In the genomic region with DNA sequence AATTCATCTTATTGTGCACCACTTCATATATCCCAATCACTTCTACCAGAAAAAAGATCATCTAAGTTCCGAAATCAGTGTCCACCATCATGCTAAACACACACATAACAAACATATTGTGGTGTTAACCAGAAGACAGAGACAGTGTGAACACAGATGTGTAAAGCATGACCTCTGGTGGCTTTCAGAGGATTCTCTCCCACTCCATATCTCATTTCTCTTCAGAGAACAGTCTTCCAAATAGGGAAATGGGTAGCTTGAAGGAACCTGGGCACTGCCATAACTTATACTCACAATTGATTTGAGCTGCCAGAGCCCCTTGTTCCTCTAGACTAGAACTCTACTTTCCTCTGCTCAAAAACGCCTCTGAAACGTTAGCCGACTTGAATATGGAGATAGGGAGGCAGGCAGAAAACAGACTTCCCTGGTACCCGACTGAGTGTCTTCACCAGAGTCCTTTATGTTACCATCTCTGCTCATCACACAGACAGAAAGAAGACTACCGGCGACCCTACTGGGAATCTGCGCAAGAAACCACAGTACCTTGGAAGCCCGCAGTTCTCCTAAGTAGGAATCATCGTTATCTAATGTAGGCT, we compare ENCODE assay signal across 8 cellular contexts. TPM values are rescaled to one million over a fixed set of nuclear protein-coding genes. Genes with fewer than 3 reads are reported as not detected.
DNase-seq lines count a peak whose midpoint lies in the region; ATAC-seq and TF ChIP-seq lines count a peak whose summit lies in the region.

No MANE protein-coding gene starts in this region.

- H3K4me1 Mint-ChIP-seq in CD4-positive, alpha-beta T cell (ENCODE audit: low read depth) = peaks cover 31% of the 10 kb centered on the region

- H3K27ac Mint-ChIP-seq in CD4-positive, alpha-beta T cell = peak overlapping the region; percentile 98

- intact Hi-C loops in CD4-positive, alpha-beta T cell (cut with DNase I, micrococcal nuclease) = loop anchor here (1.0 to 10.0 kb wide), 16 partner anchors 12 to 595 kb away; partner anchors contain the start of genes CLCC1 (in 2 of the 2), PRPF38B (in 2 of the 2), SARS1 (in 2 of the 2) and ATXN7L2 (in 1 of the 2)
- intact Hi-C loops in right lobe of liver (cut with DNase I) = no loop called here

- POLR2A ChIA-PET in CD4-positive, alpha-beta T cell (lab: Charles Lee) = interaction anchor here (1.0 to 6.9 kb wide), 7 partner anchors 12 to 420 kb away, joined by 3 to 126 read pairs (median 8); partner anchors contain the start of genes PRPF38B, SARS1, TAF13 and TMEM167B

- H3K4me3 Mint-ChIP-seq in CD4-positive, alpha-beta T cell = peak overlapping the region; percentile 94

- CTCF ChIA-PET in CD4-positive, alpha-beta T cell (lab: Charles Lee) = interaction anchor here (0.7 to 8.0 kb wide), 18 partner anchors 11 to 552 kb away, joined by 3 to 104 read pairs (median 4); partner anchors contain the start of genes CLCC1, EEIG2, TAF13 and TMEM167B

- peak; percentile 15 for ATAC-seq in CD4-positive, alpha-beta T cell (ENCODE audit: poor library complexity)
- ATAC-seq in GM18870 (IDR thresholded peaks at IDR 0.05; ENCODE audit: unreplicated experiment) = peak; percentile 39
- peak; percentile 59 to 76 (median 64) for ATAC-seq in right lobe of liver

- peaks cover 9% of the 10 kb centered on the region for H3K27me3 Mint-ChIP-seq in CD4-positive, alpha-beta T cell

- H3K36me3 ChIP-seq in right lobe of liver = no peaks in the 10 kb centered on the region

- no peaks in the 10 kb centered on the region for H3K9me3 ChIP-seq in CD4-positive, alpha-beta T cell (ENCODE audit: control insufficient read depth, low read length)
- H3K9me3 ChIP-seq in right lobe of liver = no peaks in the 10 kb centered on the region

- no peaks in the 10 kb centered on the region for H3K27me3 ChIP-seq in CD4-positive, alpha-beta T cell (ENCODE audit: control insufficient read depth, insufficient read depth, low read length)
- peaks cover 5 to 6% of the 10 kb centered on the region in 2 donors for H3K27me3 ChIP-seq in right lobe of liver

- TF ChIP-seq CTCF in CD4-positive, alpha-beta T cell (IDR thresholded peaks at IDR 0.05) = no peak
- peak in 1 of 4 donors; percentile 31 for TF ChIP-seq CTCF in right lobe of liver (IDR thresholded peaks at IDR 0.05)

- no peaks in the 10 kb centered on the region for H3K9me3 Mint-ChIP-seq in CD4-positive, alpha-beta T cell

- no peak for TF ChIP-seq POLR2A in right lobe of liver (IDR thresholded peaks at IDR 0.05)

- no peak overlapping the region for H3K27ac ChIP-seq in CD4-positive, alpha-beta T cell (ENCODE audit: low read depth, low read length)
- H3K27ac ChIP-seq in caudate nucleus (ENCODE audit: low read depth, low read length) (peak overlapping the region; percentile 52), right lobe of liver (no peak overlapping the region)

- peaks cover 0 to 18% (median 0%) of the 10 kb centered on the region in 4 donors for H3K4me1 ChIP-seq in right lobe of liver

- no peak for DNase-seq in CD4-positive, alpha-beta T cell
- DNase-seq in NAMALWA (ENCODE audit: low spot score) (peak; percentile 78), caudate nucleus (lab: John Stamatoyannopoulos, UW) (peak in 10 of 61 donors; percentile 16 to 66 (median 46)), right lobe of liver (no peak), epidermal melanocyte (ENCODE audit: insufficient read length, low spot score) (no peak)
- no peak for DNase-seq in activated CD4-positive, CD25-positive, alpha-beta regulatory T cell (lab: John Stamatoyannopoulos, UW)
- no peak for DNase-seq in stimulated activated CD8-positive, alpha-beta memory T cell treated with anti-CD3 and anti-CD28 coated beads, Interleukin-4, amount 100 ng/mL, for 48 hours

- 33% methylated on average over 10 of the region's 10 CpGs for WGBS in right lobe of liver (ENCODE audit: insufficient coverage, low coverage, low lambda C conversion rate, missing lambda C conversion rate)

- peaks cover 12% of the 10 kb centered on the region for H3K36me3 Mint-ChIP-seq in CD4-positive, alpha-beta T cell (ENCODE audit: low read depth)

- H3K4me3 ChIP-seq in right lobe of liver = no peak overlapping the region

RNA-seq across cellular contexts. Expression of gene ELAPOR1, which starts 1.8 kb away (rescaled TPM):
- 10 to 100 TPM; 14.2 to 16.1 TPM for total RNA-seq in CD4-positive, alpha-beta T cell
- total RNA-seq in right lobe of liver = 1 to 10 TPM in 1 of 6 experiments, under 1 TPM in 5; 0.16 to 1.2 (median 0.22) TPM

RNA-seq across cellular contexts. Expression of gene TMEM167B, which starts 21.6 kb away (rescaled TPM):
- 10 to 100 TPM; 70.2 to 71.0 TPM for total RNA-seq in CD4-positive, alpha-beta T cell
- 10 to 100 TPM; 10.5 to 21.9 (median 15.1) TPM for total RNA-seq in right lobe of liver

RNA-seq across cellular contexts. Expression of gene TAF13, which starts 36.4 kb away (rescaled TPM):
- 10 to 100 TPM; 25.9 to 26.5 TPM for total RNA-seq in CD4-positive, alpha-beta T cell
- 10 to 100 TPM; 19.2 to 41.1 (median 26.4) TPM for total RNA-seq in right lobe of liver

Comparison
In these comparisons a context has a peak if more than half of its experiments do, and no peak if none do; other contexts are left out.
1. RNA of gene ELAPOR1, which starts 1.8 kb away (total RNA-seq): 14.2 to 16.1 TPM in CD4-positive, alpha-beta T cell; 0.16 to 1.2 TPM in right lobe of liver; every median in the first group is over 4 times any median in the second.
2. intact Hi-C loops: an anchor here in CD4-positive, alpha-beta T cell (1.0 to 10.0 kb wide); none called in right lobe of liver.
3. Peak in every context shown above with its lines, with median percentiles within 50 percentile points of each other: ATAC-seq.